In genomic region chr5:108642170-108642906, GRCh38 we compare ENCODE assay signal across 8 cellular contexts.
DNase-seq lines count a peak whose midpoint lies in the region; ATAC-seq and TF ChIP-seq lines count a peak whose summit lies in the region.

No MANE protein-coding gene starts in this region.

- H3K9me3 Mint-ChIP-seq in naive thymus-derived CD4-positive, alpha-beta T cell, result peaks cover 0 to 9% (median 6%) of the 10 kb centered on the region in 11 donors

- H3K27me3 ChIP-seq in naive thymus-derived CD4-positive, alpha-beta T cell (ENCODE audit: control insufficient read depth in 2 of 2, insufficient read depth in 2 of 2, low read length in 2 of 2), result no peaks in the 10 kb centered on the region
- no peaks in the 10 kb centered on the region for H3K27me3 ChIP-seq in stomach

- CTCF ChIA-PET in naive thymus-derived CD4-positive, alpha-beta T cell (lab: Charles Lee), result no interaction called here

- peaks cover 0 to 2% (median 0%) of the 10 kb centered on the region in 3 experiments for H3K9me3 ChIP-seq in naive thymus-derived CD4-positive, alpha-beta T cell (ENCODE audit: control insufficient read depth in 2 of 3, low read length in 3 of 3)
- peaks cover 0 to 5% (median 4%) of the 10 kb centered on the region in 4 donors for H3K9me3 ChIP-seq in stomach

- DNase-seq in DMS53 treated with DMSO at 0.1 percent for 48 hours (lab: John Stamatoyannopoulos, UW; ENCODE audit: unreplicated experiment) (peak; percentile 70), HK-2 (ENCODE audit: unreplicated experiment) (peak; percentile 44), NOMO-1 treated with dmso at 0.1 percent for 144 hours (lab: John Stamatoyannopoulos, UW; ENCODE audit: unreplicated experiment) (peak; percentile 40), epithelial cell of esophagus (ENCODE audit: low read depth) (peak; percentile 78), stomach (peak; percentile 38)
- DNase-seq in activated CD8-positive, alpha-beta memory T cell treated with anti-CD3 and anti-CD28 coated beads for 48 hours (ENCODE audit: low read depth in 2 of 3, low spot score in 2 of 3), result peak in 2 of 3 experiments; percentile 6 to 9
- DNase-seq in naive thymus-derived CD4-positive, alpha-beta T cell, result peak in 8 of 9 donors; percentile 16 to 52 (median 32)

- peak; percentile 99 for ATAC-seq in GM21381 (IDR thresholded peaks at IDR 0.05; ENCODE audit: unreplicated experiment)
- ATAC-seq in naive thymus-derived CD4-positive, alpha-beta T cell, result peak; percentile 83

- TF ChIP-seq POLR2A in stomach (IDR thresholded peaks at IDR 0.05), result no peak

- TF ChIP-seq EP300 in stomach (IDR thresholded peaks at IDR 0.05), result no peak

- H3K27me3 Mint-ChIP-seq in naive thymus-derived CD4-positive, alpha-beta T cell, result peaks cover 0 to 8% (median 4%) of the 10 kb centered on the region in 5 donors

- POLR2A ChIA-PET in naive thymus-derived CD4-positive, alpha-beta T cell (lab: Charles Lee), result no interaction called here

- no peak overlapping the region for H3K4me3 ChIP-seq in epithelial cell of esophagus (ENCODE audit: low read length)
- H3K4me3 ChIP-seq in naive thymus-derived CD4-positive, alpha-beta T cell (ENCODE audit: low read length), result no peak overlapping the region
- no peak overlapping the region for H3K4me3 ChIP-seq in stomach

- H3K27ac Mint-ChIP-seq in naive thymus-derived CD4-positive, alpha-beta T cell, result peak overlapping the region in 1 of 9 donors; percentile 33

- TF ChIP-seq CTCF in epithelial cell of esophagus (IDR thresholded peaks at IDR 0.05; ENCODE audit: insufficient read depth, low read depth, low read length, missing control alignments) (peak; percentile 98), stomach (IDR thresholded peaks at IDR 0.05) (peak in 5 of 7 experiments; percentile 39 to 73 (median 58))

- intact Hi-C loops in naive thymus-derived CD4-positive, alpha-beta T cell (cut with micrococcal nuclease), result loop anchor here (1.0 to 5.0 kb wide), 6 partner anchors 796 to 1985 kb away; no protein-coding TSS in a partner anchor
- intact Hi-C loops in stomach (cut with DNase I; ENCODE audit: low total_unique reads), result no loop called here

- no peaks in the 10 kb centered on the region for H3K36me3 ChIP-seq in naive thymus-derived CD4-positive, alpha-beta T cell (ENCODE audit: control insufficient read depth in 2 of 3, insufficient read depth in 3 of 3, low read length in 3 of 3)
- H3K36me3 ChIP-seq in stomach, result no peaks in the 10 kb centered on the region

- peak overlapping the region in 4 of 10 donors; percentile 4 to 73 (median 34) for H3K4me3 Mint-ChIP-seq in naive thymus-derived CD4-positive, alpha-beta T cell

- H3K27ac ChIP-seq in naive thymus-derived CD4-positive, alpha-beta T cell (ENCODE audit: low read depth, low read length), result no peak overlapping the region
- H3K27ac ChIP-seq in stomach, result no peak overlapping the region

- peaks cover 0 to 8% (median 4%) of the 10 kb centered on the region in 5 donors for H3K36me3 Mint-ChIP-seq in naive thymus-derived CD4-positive, alpha-beta T cell

- H3K4me1 Mint-ChIP-seq in naive thymus-derived CD4-positive, alpha-beta T cell, result peaks cover 0 to 4% (median 3%) of the 10 kb centered on the region in 7 donors

- H3K4me1 ChIP-seq in naive thymus-derived CD4-positive, alpha-beta T cell (ENCODE audit: control insufficient read depth in 2 of 2, insufficient read depth in 2 of 2, low read length in 2 of 2), result no peaks in the 10 kb centered on the region
- peaks cover 0 to 5% (median 2%) of the 10 kb centered on the region in 4 donors for H3K4me1 ChIP-seq in stomach

- 3 to 9% (median 4%) methylated on average over 4 of the region's 4 CpGs for WGBS in stomach, 5 donors

Comparison
In these comparisons a context has a peak if more than half of its experiments do, and no peak if none do; other contexts are left out.
1. DNase-seq: peak in every context shown above with its lines; median percentile 78 in epithelial cell of esophagus; 70 in DMS53 treated with DMSO at 0.1 percent for 48 hours; 44 in HK-2; 40 in NOMO-1 treated with dmso at 0.1 percent for 144 hours; 38 in stomach; 32 in naive thymus-derived CD4-positive, alpha-beta T cell; 8 in activated CD8-positive, alpha-beta memory T cell treated with anti-CD3 and anti-CD28 coated beads for 48 hours.